In the genomic region with DNA sequence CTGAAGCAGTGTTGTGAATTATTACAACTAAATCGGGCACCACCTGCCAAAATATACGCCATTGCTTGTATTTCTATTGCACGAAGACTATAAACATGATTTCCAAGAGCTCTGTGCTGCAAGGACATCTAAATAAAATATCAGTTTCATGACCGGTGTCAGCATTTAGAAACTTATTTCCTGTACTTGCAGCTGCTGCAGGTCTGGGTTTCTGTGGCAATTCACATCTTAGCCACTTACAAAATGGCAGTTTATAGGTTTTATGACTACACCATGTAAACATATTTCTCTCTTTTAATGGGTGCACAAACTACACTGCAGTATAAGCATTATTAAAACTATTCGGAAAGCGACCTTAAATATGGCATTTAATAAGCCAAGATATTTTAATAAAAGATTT, we compare ENCODE assay signal across 27 cellular contexts.
"Had no signal": no experiment of that assay in that cellular context is flagged by ENCODE, and none has a peak within 500 bp of the region (broad histone marks: within the 10 kb centered on the region; RNA-seq: fewer than 3 reads in every experiment).

No MANE protein-coding gene starts in this region.

- H3K27me3 ChIP-seq: ascending aorta, body of pancreas had no signal

- ATAC-seq: activated naive CD4-positive, alpha-beta T cell treated with anti-CD3 and anti-CD28 coated beads, Interleukin-2, amount 50 U/mL, for 72 hours; activated naive CD8-positive, alpha-beta T cell treated with anti-CD3 and anti-CD28 coated beads, Interleukin-2, amount 50 U/mL, for 24 hours; activated T-cell treated with anti-CD3 and anti-CD28 coated beads, Interleukin-2, amount 50 U/mL, for 4 hours; body of pancreas; K562 had no signal

- H3K4me3 ChIP-seq: ascending aorta, body of pancreas, K562, SJSA1 had no signal

- H3K4me1 ChIP-seq: ascending aorta, SJSA1 had no signal

- H3K36me3 ChIP-seq: ascending aorta, SJSA1 had no signal

- H3K27ac ChIP-seq: ascending aorta, body of pancreas, SJSA1 had no signal

- H3K4me1 Mint-ChIP-seq: activated B cell treated with CpG ODN at 0.5 μM for 24 hours; activated CD4-positive, alpha-beta T cell treated with anti-CD3 and anti-CD28 coated beads, Interleukin-2, amount 10 ng/mL, durations not matched to agents 24 days and 14 days; activated naive CD8-positive, alpha-beta T cell treated with anti-CD3 and anti-CD28 coated beads, Interleukin-2, amount 50 U/mL, for 24 hours; central memory CD8-positive, alpha-beta T cell had no signal

- H3K4me3 Mint-ChIP-seq: activated B cell treated with CpG ODN at 0.5 μM for 24 hours; activated CD4-positive, alpha-beta memory T cell treated with anti-CD3 and anti-CD28 coated beads for 36 hours; activated CD4-positive, alpha-beta T cell treated with anti-CD3 and anti-CD28 coated beads, Interleukin-2, amount 10 ng/mL, durations not matched to agents 24 days and 14 days; activated naive CD8-positive, alpha-beta T cell treated with anti-CD3 and anti-CD28 coated beads, Interleukin-2, amount 50 U/mL, for 24 hours; activated T-cell treated with anti-CD3 and anti-CD28 coated beads, Interleukin-2, amount 50 U/mL, for 4 hours; central memory CD8-positive, alpha-beta T cell; T-helper 1 cell treated with Interleukin-12 subunit alpha and Interleukin-12 subunit beta and Interleukin-4 antibody, amounts not matched to agents 30 μg/mL and 1 μg/mL, for 36 hours had no signal

- H3K9me3 ChIP-seq: ascending aorta, body of pancreas, SJSA1 had no signal

- H3K27ac Mint-ChIP-seq: activated B cell treated with CpG ODN at 0.5 μM for 24 hours; activated CD4-positive, alpha-beta memory T cell treated with anti-CD3 and anti-CD28 coated beads for 36 hours; activated CD4-positive, alpha-beta T cell treated with anti-CD3 and anti-CD28 coated beads, Interleukin-2, amount 10 ng/mL, durations not matched to agents 24 days and 14 days; activated naive CD4-positive, alpha-beta T cell treated with anti-CD3 and anti-CD28 coated beads, Interleukin-2, amount 50 U/mL, for 72 hours; activated naive CD8-positive, alpha-beta T cell treated with anti-CD3 and anti-CD28 coated beads, Interleukin-2, amount 50 U/mL, for 24 hours; T-helper 1 cell treated with Interleukin-12 subunit alpha and Interleukin-12 subunit beta and Interleukin-4 antibody, amounts not matched to agents 30 μg/mL and 1 μg/mL, for 36 hours had no signal

- DNase-seq: activated B cell treated with CpG ODN at 0.5 μM for 24 hours; activated CD4-positive, alpha-beta memory T cell treated with anti-CD3 and anti-CD28 coated beads for 36 hours; activated CD4-positive, alpha-beta T cell treated with anti-CD3 and anti-CD28 coated beads for 1 hour; activated CD4-positive, alpha-beta T cell treated with anti-CD3 and anti-CD28 coated beads, Interleukin-2, amount 10 ng/mL, durations not matched to agents 24 days and 14 days; activated CD8-positive, alpha-beta memory T cell treated with anti-CD3 and anti-CD28 coated beads for 24 hours; activated effector memory CD4-positive, alpha-beta T cell treated with anti-CD3 and anti-CD28 coated beads, Interleukin-2, amount 50 U/mL, for 16 hours; activated naive CD4-positive, alpha-beta T cell treated with Interleukin-2 at 50 U/mL for 16 hours; activated naive CD8-positive, alpha-beta T cell treated with anti-CD3 and anti-CD28 coated beads, Interleukin-2, amount 50 U/mL, for 24 hours; activated T-cell treated with anti-CD3 and anti-CD28 coated beads, Interleukin-2, amount 50 U/mL, for 4 hours; amniotic stem cell; body of pancreas; Kasumi-1; MV-4-11; NCI-H1092 treated with DMSO at 0.1 percent for 48 hours; NCI-H146; NCI-H187 treated with DMSO at 0.1 percent for 48 hours; NCI-H2081 treated with DMSO at 0.1 percent for 48 hours; NCI-H2171; NCI-H226; NCI-H69; T-helper 9 cell had no signal

- H3K9me3 Mint-ChIP-seq: activated B cell treated with CpG ODN at 0.5 μM for 24 hours; activated CD4-positive, alpha-beta memory T cell treated with anti-CD3 and anti-CD28 coated beads for 36 hours; activated CD4-positive, alpha-beta T cell treated with anti-CD3 and anti-CD28 coated beads, Interleukin-2, amount 10 ng/mL, durations not matched to agents 24 days and 14 days; activated naive CD4-positive, alpha-beta T cell treated with anti-CD3 and anti-CD28 coated beads, Interleukin-2, amount 50 U/mL, for 72 hours; activated naive CD8-positive, alpha-beta T cell treated with anti-CD3 and anti-CD28 coated beads, Interleukin-2, amount 50 U/mL, for 24 hours; activated T-cell treated with anti-CD3 and anti-CD28 coated beads, Interleukin-2, amount 50 U/mL, for 4 hours; central memory CD8-positive, alpha-beta T cell; T-helper 1 cell treated with Interleukin-12 subunit alpha and Interleukin-12 subunit beta and Interleukin-4 antibody, amounts not matched to agents 30 μg/mL and 1 μg/mL, for 36 hours had no signal
